In genomic region chr1:235423214-235423652, GRCh38 we compare ENCODE assay signal across 11 cellular contexts.
DNase-seq lines count a peak whose midpoint lies in the region; ATAC-seq lines count a peak whose summit lies in the region.
"Had no signal": no experiment of that assay in that cellular context is flagged by ENCODE, and none has a peak within 500 bp of the region (broad histone marks: within the 10 kb centered on the region; RNA-seq: fewer than 3 reads in every experiment).

No MANE protein-coding gene starts in this region.

- peaks cover 36% of the 10 kb centered on the region for H3K4me1 Mint-ChIP-seq in activated naive CD8-positive, alpha-beta T cell (ENCODE audit: low read depth)
- H3K4me1 Mint-ChIP-seq in stimulated activated naive CD8-positive, alpha-beta T cell treated with anti-CD3 and anti-CD28 coated beads, Interleukin-15, Interleukin-2, amounts not matched to agents 100 ng/mL and 50 ng/mL, for 24 hours (ENCODE audit: low read depth), result peaks cover 24% of the 10 kb centered on the region

- peak; percentile 24 for DNase-seq in activated gamma-delta T cell treated with Interleukin-2 at 50 U/mL for 16 hours
- no peak for DNase-seq in activated gamma-delta T cell (lab: John Stamatoyannopoulos, UW)
- DNase-seq in NCI-H2029 treated with DMSO at 0.1 percent for 48 hours (lab: John Stamatoyannopoulos, UW), result no peak
- no peak for DNase-seq in ecto neural progenitor cell (ENCODE audit: low spot score)
- DNase-seq: foreskin keratinocyte, IMR-90 had no signal

- ATAC-seq in GM21529 (IDR thresholded peaks at IDR 0.05; ENCODE audit: unreplicated experiment), result no peak
- ATAC-seq: foreskin keratinocyte had no signal

- H3K27ac ChIP-seq in KOPT-K1 (ENCODE audit: low read depth, low read length, poor library complexity, severe bottlenecking), result peak overlapping the region; percentile 44
- H3K27ac ChIP-seq: foreskin keratinocyte, SJSA1 had no signal

- peak overlapping the region; percentile 72 for H3K27ac Mint-ChIP-seq in activated naive CD8-positive, alpha-beta T cell
- peak overlapping the region; percentile 51 for H3K27ac Mint-ChIP-seq in stimulated activated naive CD8-positive, alpha-beta T cell treated with anti-CD3 and anti-CD28 coated beads, Interleukin-15, Interleukin-2, amounts not matched to agents 100 ng/mL and 50 ng/mL, for 24 hours

- peak overlapping the region; percentile 70 for H3K4me3 Mint-ChIP-seq in activated naive CD8-positive, alpha-beta T cell
- H3K4me3 Mint-ChIP-seq in stimulated activated naive CD8-positive, alpha-beta T cell treated with anti-CD3 and anti-CD28 coated beads, Interleukin-15, Interleukin-2, amounts not matched to agents 100 ng/mL and 50 ng/mL, for 24 hours, result peak overlapping the region; percentile 8

- H3K9me3 Mint-ChIP-seq in activated naive CD8-positive, alpha-beta T cell (ENCODE audit: low read depth), result no peaks in the 10 kb centered on the region
- H3K9me3 Mint-ChIP-seq in stimulated activated naive CD8-positive, alpha-beta T cell treated with anti-CD3 and anti-CD28 coated beads, Interleukin-15, Interleukin-2, amounts not matched to agents 100 ng/mL and 50 ng/mL, for 24 hours, result no peaks in the 10 kb centered on the region

- H3K36me3 Mint-ChIP-seq in activated naive CD8-positive, alpha-beta T cell, result peaks cover under 1% of the 10 kb centered on the region
- H3K36me3 Mint-ChIP-seq in stimulated activated naive CD8-positive, alpha-beta T cell treated with anti-CD3 and anti-CD28 coated beads, Interleukin-15, Interleukin-2, amounts not matched to agents 100 ng/mL and 50 ng/mL, for 24 hours (ENCODE audit: low read depth), result peaks cover 16% of the 10 kb centered on the region

- H3K27me3 Mint-ChIP-seq in activated naive CD8-positive, alpha-beta T cell, result no peaks in the 10 kb centered on the region
- no peaks in the 10 kb centered on the region for H3K27me3 Mint-ChIP-seq in stimulated activated naive CD8-positive, alpha-beta T cell treated with anti-CD3 and anti-CD28 coated beads, Interleukin-15, Interleukin-2, amounts not matched to agents 100 ng/mL and 50 ng/mL, for 24 hours

- peaks cover 10% of the 10 kb centered on the region for H3K36me3 ChIP-seq in KOPT-K1 (ENCODE audit: insufficient read depth, low read length)

- H3K9me3 ChIP-seq in KOPT-K1 (ENCODE audit: insufficient read depth, low read length, poor library complexity, severe bottlenecking), result no peaks in the 10 kb centered on the region
- H3K9me3 ChIP-seq: SJSA1 had no signal
